9 cellular contexts compared by ENCODE assay signal in the genomic region with DNA sequence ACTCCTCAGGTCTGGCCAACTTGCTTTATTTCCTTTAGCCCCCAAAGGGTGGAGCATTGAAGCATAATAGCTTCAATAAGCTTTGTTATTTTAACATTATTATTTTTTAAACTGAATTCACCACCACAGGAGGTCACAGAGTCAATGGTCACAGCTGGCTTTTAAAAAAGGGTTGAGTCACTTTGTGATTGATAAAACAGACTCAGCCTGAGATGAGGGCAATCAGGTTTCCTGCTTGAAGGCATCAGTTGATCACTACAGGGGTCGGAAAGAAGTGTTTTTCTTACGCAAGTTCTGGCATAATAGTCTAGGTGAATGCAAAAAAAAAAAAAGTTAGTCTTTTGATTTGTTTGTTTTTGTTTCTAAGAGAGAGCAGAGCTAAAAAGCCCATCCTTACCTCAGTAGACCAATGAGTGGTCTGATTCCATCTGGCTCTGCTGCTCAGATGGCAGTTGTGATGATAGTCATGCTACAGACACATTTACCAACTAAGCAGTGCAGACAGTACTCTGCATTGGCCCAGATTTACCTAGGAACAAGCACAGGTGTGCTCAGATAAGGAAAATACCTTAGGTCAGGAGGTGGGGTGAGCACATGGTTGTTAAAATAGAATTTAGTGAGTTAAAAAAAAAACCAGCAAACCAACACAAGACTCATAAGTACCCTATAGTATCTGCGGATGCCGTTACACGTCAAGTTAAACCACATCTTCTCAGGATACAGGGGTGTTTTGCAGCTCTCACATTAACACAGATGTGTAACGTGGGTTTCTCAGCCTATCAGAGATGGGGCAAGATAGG. TPM values are rescaled to one million over a fixed set of nuclear protein-coding genes. Genes with fewer than 3 reads are reported as not detected.
A peak's percentile ranks its signal among the peaks of the same experiment; 100 is the strongest.
DNase-seq lines count a peak whose midpoint lies in the region; ATAC-seq and TF ChIP-seq lines count a peak whose summit lies in the region.
"Had no signal": no experiment of that assay in that cellular context is flagged by ENCODE, and none has a peak within 500 bp of the region (broad histone marks: within the 10 kb centered on the region; RNA-seq: fewer than 3 reads in every experiment).

No MANE protein-coding gene starts in this region.

- H3K4me3 ChIP-seq in BLaER1 treated with 17β-estradiol and CSF1 and Interleukin-3, amounts not matched to agents 10 nM and 100 nM: peak overlapping the region; percentile 44 to 69 (median 57)
- H3K4me3 ChIP-seq in right lobe of liver: no peak overlapping the region

- peak overlapping the region in 10 of 11 experiments; percentile 26 to 89 (median 84); a peak in 20 of 22 replicates for H3K27ac ChIP-seq in BLaER1 treated with 17β-estradiol and CSF1 and Interleukin-3, amounts not matched to agents 10 nM and 100 nM
- peak overlapping the region in 1 of 3 donors; percentile 18 for H3K27ac ChIP-seq in right lobe of liver

- peak overlapping the region; percentile 4 to 81 (median 76); a peak in 19 of 22 replicates for H3K9ac ChIP-seq in BLaER1 treated with 17β-estradiol and CSF1 and Interleukin-3, amounts not matched to agents 10 nM and 100 nM

- no peaks in the 10 kb centered on the region for H4K20me1 ChIP-seq in BLaER1 treated with 17β-estradiol and CSF1 and Interleukin-3, amounts not matched to agents 10 nM and 100 nM

- DNase-seq in right lobe of liver: no peak
- no peak for DNase-seq in HEK293T (ENCODE audit: extremely low spot score)
- DNase-seq in NCI-H1092 (lab: John Stamatoyannopoulos, UW): no peak
- DNase-seq in NCI-H1930 (lab: John Stamatoyannopoulos, UW): no peak
- DNase-seq in NCI-H1105 treated with DMSO at 0.1 percent for 48 hours (lab: John Stamatoyannopoulos, UW): no peak

- peak overlapping the region; percentile 78 to 95 (median 85) for H3K4me2 ChIP-seq in BLaER1 treated with 17β-estradiol and CSF1 and Interleukin-3, amounts not matched to agents 10 nM and 100 nM

- peak; percentile 8 for ATAC-seq in GM21515 (IDR thresholded peaks at IDR 0.05; ENCODE audit: unreplicated experiment)
- ATAC-seq in activated CD4-positive, CD25-positive, alpha-beta regulatory T cell treated with anti-CD3 and anti-CD28 coated beads, Interleukin-2, amount 50 U/mL, for 24 hours: peak; percentile 52
- peak; percentile 30 to 62 (median 50) for ATAC-seq in right lobe of liver
- ATAC-seq: HCT116 had no signal

- intact Hi-C loops in right lobe of liver (cut with DNase I): no loop called here

- H3K4me1 ChIP-seq in BLaER1 treated with 17β-estradiol and CSF1 and Interleukin-3, amounts not matched to agents 10 nM and 100 nM: peaks cover 17 to 38% (median 28%) of the 10 kb centered on the region in 10 experiments
- no peaks in the 10 kb centered on the region for H3K4me1 ChIP-seq in right lobe of liver

- CTCF ChIA-PET in HEK293T (lab: Yijun Ruan, JAX): interaction anchor here (0.9 kb wide), 1 partner anchor 76 kb away, joined by 3 read pairs; no protein-coding TSS in a partner anchor

- H3K27me3 ChIP-seq in BLaER1 treated with 17β-estradiol and CSF1 and Interleukin-3, amounts not matched to agents 10 nM and 100 nM: no peaks in the 10 kb centered on the region
- H3K27me3 ChIP-seq in right lobe of liver: no peaks in the 10 kb centered on the region

- no peak for TF ChIP-seq POLR2A in right lobe of liver (IDR thresholded peaks at IDR 0.05)

- POLR2A ChIA-PET in HEK293T (lab: Yijun Ruan, JAX): no interaction called here

- WGBS in right lobe of liver (ENCODE audit: insufficient coverage, low coverage, low lambda C conversion rate, missing lambda C conversion rate): 44% methylated on average over 5 of the region's 6 CpGs

- no peak for TF ChIP-seq CTCF in right lobe of liver (IDR thresholded peaks at IDR 0.05)

- H3K9me3 ChIP-seq in BLaER1 treated with 17β-estradiol and CSF1 and Interleukin-3, amounts not matched to agents 10 nM and 100 nM (replicated peaks in 1 of 11): peaks cover 0 to 4% (median 0%) of the 10 kb centered on the region in 11 experiments; a peak in 2 of 22 replicates
- H3K9me3 ChIP-seq in right lobe of liver: no peaks in the 10 kb centered on the region

- H3K36me3 ChIP-seq in BLaER1 treated with 17β-estradiol and CSF1 and Interleukin-3, amounts not matched to agents 10 nM and 100 nM: no peaks in the 10 kb centered on the region
- H3K36me3 ChIP-seq in right lobe of liver: no peaks in the 10 kb centered on the region

TF ChIP-seq in HEK293T, 16 proteins besides CTCF, POLR2A, EP300 and RAD21:
- TF ChIP-seq L3MBTL2 (conservative IDR thresholded peaks at IDR 0.05): no peak
- TF ChIP-seq ELF4 (IDR thresholded peaks at IDR 0.05): no peak
- no peak for TF ChIP-seq FOXK2 (IDR thresholded peaks at IDR 0.05)

RNA-seq across cellular contexts. Expression of gene ZNF80, which starts 22.6 kb away (rescaled TPM):
- not detected for total RNA-seq in right lobe of liver

RNA-seq across cellular contexts. Expression of gene DRD3, which starts 35.9 kb away (rescaled TPM):
- not detected for total RNA-seq in right lobe of liver

Comparison
In these comparisons a context has a peak if more than half of its experiments do, and no peak if none do; other contexts are left out.
1. H3K4me3 ChIP-seq: peak in BLaER1 treated with 17β-estradiol and CSF1 and Interleukin-3, amounts not matched to agents 10 nM and 100 nM (10 of 10); none in right lobe of liver (0 of 3).
2. Peak in every context shown above with its lines, with median percentiles within 50 percentile points of each other: ATAC-seq.